ENCODE assay signal across 1 cellular context in genomic region chr10:71073451-71074175, GRCh38.
TF ChIP-seq lines count a peak whose summit lies in the region.

No MANE protein-coding gene starts in this region.

TF ChIP-seq in SK-N-SH treated with all-trans-retinoic acid at 6 μM for 48 hours, 23 proteins besides CTCF, POLR2A, EP300 and RAD21 (continued from another document):
- TF ChIP-seq, protein P1, sequence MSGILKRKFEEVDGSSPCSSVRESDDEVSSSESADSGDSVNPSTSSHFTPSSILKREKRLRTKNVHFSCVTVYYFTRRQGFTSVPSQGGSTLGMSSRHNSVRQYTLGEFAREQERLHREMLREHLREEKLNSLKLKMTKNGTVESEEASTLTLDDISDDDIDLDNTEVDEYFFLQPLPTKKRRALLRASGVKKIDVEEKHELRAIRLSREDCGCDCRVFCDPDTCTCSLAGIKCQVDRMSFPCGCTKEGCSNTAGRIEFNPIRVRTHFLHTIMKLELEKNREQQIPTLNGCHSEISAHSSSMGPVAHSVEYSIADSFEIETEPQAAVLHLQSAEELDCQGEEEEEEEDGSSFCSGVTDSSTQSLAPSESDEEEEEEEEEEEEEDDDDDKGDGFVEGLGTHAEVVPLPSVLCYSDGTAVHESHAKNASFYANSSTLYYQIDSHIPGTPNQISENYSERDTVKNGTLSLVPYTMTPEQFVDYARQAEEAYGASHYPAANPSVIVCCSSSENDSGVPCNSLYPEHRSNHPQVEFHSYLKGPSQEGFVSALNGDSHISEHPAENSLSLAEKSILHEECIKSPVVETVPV (CRISPR knock-in tag; IDR thresholded peaks at IDR 0.05), result no peak
- TF ChIP-seq ZNF565 (CRISPR knock-in tag; conservative IDR thresholded peaks at IDR 0.05; ENCODE audit: low read depth) (no peak), PATZ1 (CRISPR knock-in tag; IDR thresholded peaks at IDR 0.05; ENCODE audit: borderline replicate concordance) (no peak), CSDC2 (CRISPR knock-in tag; IDR thresholded peaks at IDR 0.05) (no peak), OSR1 (CRISPR knock-in tag; IDR thresholded peaks at IDR 0.05) (no peak), PPARA (CRISPR knock-in tag; IDR thresholded peaks at IDR 0.05; ENCODE audit: borderline replicate concordance) (no peak), ZFP3 (CRISPR knock-in tag; IDR thresholded peaks at IDR 0.05) (no peak), ARNTL (CRISPR knock-in tag; IDR thresholded peaks at IDR 0.05; ENCODE audit: borderline replicate concordance, low read depth) (no peak), SNAI2 (CRISPR knock-in tag; IDR thresholded peaks at IDR 0.05) (no peak)
- TF ChIP-seq, protein P2, sequence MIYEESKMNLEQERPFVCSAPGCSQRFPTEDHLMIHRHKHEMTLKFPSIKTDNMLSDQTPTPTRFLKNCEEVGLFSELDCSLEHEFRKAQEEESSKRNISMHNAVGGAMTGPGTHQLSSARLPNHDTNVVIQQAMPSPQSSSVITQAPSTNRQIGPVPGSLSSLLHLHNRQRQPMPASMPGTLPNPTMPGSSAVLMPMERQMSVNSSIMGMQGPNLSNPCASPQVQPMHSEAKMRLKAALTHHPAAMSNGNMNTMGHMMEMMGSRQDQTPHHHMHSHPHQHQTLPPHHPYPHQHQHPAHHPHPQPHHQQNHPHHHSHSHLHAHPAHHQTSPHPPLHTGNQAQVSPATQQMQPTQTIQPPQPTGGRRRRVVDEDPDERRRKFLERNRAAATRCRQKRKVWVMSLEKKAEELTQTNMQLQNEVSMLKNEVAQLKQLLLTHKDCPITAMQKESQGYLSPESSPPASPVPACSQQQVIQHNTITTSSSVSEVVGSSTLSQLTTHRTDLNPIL (CRISPR knock-in tag; IDR thresholded peaks at IDR 0.05; ENCODE audit: low read depth), result no peak
